16 cellular contexts compared by ENCODE assay signal in genomic region chr17:37292429-37293139, GRCh38.
DNase-seq lines count a peak whose midpoint lies in the region; ATAC-seq, FAIRE-seq and TF ChIP-seq lines count a peak whose summit lies in the region.
"Had no signal": no experiment of that assay in that cellular context is flagged by ENCODE, and none has a peak within 500 bp of the region (broad histone marks: within the 10 kb centered on the region; RNA-seq: fewer than 3 reads in every experiment).

No MANE protein-coding gene starts in this region.

- no peaks in the 10 kb centered on the region for H4K20me1 ChIP-seq in OCI-LY7 (ENCODE audit: insufficient read depth, low read length)

- intact Hi-C loops in OCI-LY7 (cut with micrococcal nuclease; ENCODE audit: unreplicated experiment) (no loop called here), natural killer cell (cut with micrococcal nuclease) (no loop called here)

- H3K4me1 Mint-ChIP-seq in natural killer cell: peaks cover 9 to 22% of the 10 kb centered on the region in 2 donors

- H3K4me3 ChIP-seq in HEK293 (ENCODE audit: low read depth, low read length) (no peak overlapping the region), OCI-LY7 (ENCODE audit: low read depth, low read length, poor library complexity, severe bottlenecking) (no peak overlapping the region)

- DNase-seq in OCI-LY7 (ENCODE audit: low spot score): peak; percentile 59
- peak; percentile 74 for DNase-seq in dermis blood vessel endothelial cell
- DNase-seq in natural killer cell: no peak
- DNase-seq in NK-92 treated with Interleukin-12 subunit alpha and Interleukin-12 subunit beta, amount 100 ng/mL, for 24 hours (lab: John Stamatoyannopoulos, UW): no peak
- no peak for DNase-seq in GM12892 (ENCODE audit: insufficient read length)
- DNase-seq: cerebellar nuclear complex; EL; NCI-H1930; NCI-H82; SK-N-SH; stimulated activated CD4-positive, alpha-beta T cell treated with anti-CD3 and anti-CD28 coated beads, Interleukin-4, amount 100 ng/mL, for 4 hours had no signal

- no peaks in the 10 kb centered on the region for H3K9me3 ChIP-seq in HEK293 (ENCODE audit: control insufficient read depth, insufficient read depth, low read depth, low read length)
- no peaks in the 10 kb centered on the region for H3K9me3 ChIP-seq in OCI-LY7 (ENCODE audit: low read length)
- H3K9me3 ChIP-seq: SK-N-SH had no signal

- H3K4me1 ChIP-seq in HEK293 (ENCODE audit: control insufficient read depth, insufficient read depth, low read length) (peaks cover 5% of the 10 kb centered on the region), OCI-LY7 (ENCODE audit: insufficient read depth, low read length, poor library complexity, severe bottlenecking) (peaks cover 16% of the 10 kb centered on the region)

- H3K36me3 Mint-ChIP-seq in natural killer cell: no peaks in the 10 kb centered on the region
- H3K36me3 Mint-ChIP-seq: stimulated activated effector memory CD8-positive, alpha-beta T cell treated with anti-CD3 and anti-CD28 coated beads, Interleukin-12 subunit alpha, Interleukin-12 subunit beta, amount 100 ng/mL, for 72 hours had no signal

- CTCF ChIA-PET in HEK293 (lab: Yijun Ruan, JAX): interaction anchor here (0.7 to 0.9 kb wide), 2 partner anchors 278 to 529 kb away, joined by 3 read pairs; no protein-coding TSS in a partner anchor
- CTCF ChIA-PET in OCI-LY7 (lab: Charles Lee; ENCODE audit: unreplicated experiment): no interaction called here

- BruUV-seq in OCI-LY7 (replicated peaks; lab: Mats Ljungman, UMichigan): no TSS peak

- H3K36me3 ChIP-seq in HEK293 (ENCODE audit: control insufficient read depth in 2 of 2, insufficient read depth in 1 of 2, low read length in 2 of 2): no peaks in the 10 kb centered on the region; a peak in 1 of 3 replicates
- peaks cover 8% of the 10 kb centered on the region; the same call in 1 of the 2 replicates for H3K36me3 ChIP-seq in OCI-LY7 (ENCODE audit: insufficient read depth, low read length)

- H3K27ac ChIP-seq in HEK293 (ENCODE audit: extremely low read depth, low read depth, low read length) (no peak overlapping the region), OCI-LY7 (ENCODE audit: low read depth, low read length, poor library complexity, severe bottlenecking) (no peak overlapping the region)

- H3K27me3 Mint-ChIP-seq in natural killer cell (ENCODE audit: low read depth in 2 of 2): no peaks in the 10 kb centered on the region

- ATAC-seq in natural killer cell (peak in 1 of 3 donors; percentile 54), GM18511 (IDR thresholded peaks at IDR 0.05; ENCODE audit: unreplicated experiment) (no peak), GM19467 (IDR thresholded peaks at IDR 0.05; ENCODE audit: unreplicated experiment) (no peak)
- ATAC-seq: esophagus mucosa; stimulated activated effector memory CD8-positive, alpha-beta T cell treated with anti-CD3 and anti-CD28 coated beads, Interleukin-12 subunit alpha, Interleukin-12 subunit beta, amount 100 ng/mL, for 72 hours had no signal

- 0 out of 2 replicates have a peak, but pooled peaks cover 4% of the 10 kb centered on the region for H3K79me2 ChIP-seq in OCI-LY7 (ENCODE audit: insufficient read depth, low read depth, low read length)

- H3K4me2 ChIP-seq in OCI-LY7 (ENCODE audit: low read length): peak overlapping the region; percentile 30
- H3K4me2 ChIP-seq: SK-N-SH had no signal

- no peak for FAIRE-seq in GM12892 (lab: Jason Lieb, UNC)

- TF ChIP-seq POLR2A in GM12892 (IDR thresholded peaks at IDR 0.05; ENCODE audit: low read depth, low read length): no peak

- no peaks in the 10 kb centered on the region for H3K9me2 ChIP-seq in OCI-LY7 (ENCODE audit: insufficient read depth, low read length)
- H3K9me2 ChIP-seq: SK-N-SH had no signal

- peak overlapping the region; percentile 57 for H3K4me3 Mint-ChIP-seq in natural killer cell
- H3K4me3 Mint-ChIP-seq: stimulated activated effector memory CD8-positive, alpha-beta T cell treated with anti-CD3 and anti-CD28 coated beads, Interleukin-12 subunit alpha, Interleukin-12 subunit beta, amount 100 ng/mL, for 72 hours had no signal

- no peak overlapping the region for H2AFZ ChIP-seq in OCI-LY7 (ENCODE audit: low read length)

- TF ChIP-seq CTCF in HEK293 (tag by site-specific recombination; IDR thresholded peaks at IDR 0.05) (no peak), OCI-LY7 (conservative IDR thresholded peaks at IDR 0.05; ENCODE audit: low read length) (no peak), natural killer cell (IDR thresholded peaks at IDR 0.05) (no peak)

- H3K9me3 Mint-ChIP-seq in natural killer cell: no peaks in the 10 kb centered on the region
- H3K9me3 Mint-ChIP-seq: stimulated activated effector memory CD8-positive, alpha-beta T cell treated with anti-CD3 and anti-CD28 coated beads, Interleukin-12 subunit alpha, Interleukin-12 subunit beta, amount 100 ng/mL, for 72 hours had no signal

- POLR2A ChIA-PET in HEK293 (lab: Yijun Ruan, JAX) (no interaction called here), OCI-LY7 (lab: Charles Lee) (interaction anchor here (0.6 to 1.1 kb wide), 3 partner anchors 16 to 329 kb away, joined by 3 to 4 read pairs (median 3); no protein-coding TSS in a partner anchor)

- peak overlapping the region in 1 of 2 donors; percentile 62 for H3K27ac Mint-ChIP-seq in natural killer cell
- H3K27ac Mint-ChIP-seq: stimulated activated effector memory CD8-positive, alpha-beta T cell treated with anti-CD3 and anti-CD28 coated beads, Interleukin-12 subunit alpha, Interleukin-12 subunit beta, amount 100 ng/mL, for 72 hours had no signal

TF ChIP-seq in HEK293, 187 proteins besides CTCF, POLR2A, EP300 and RAD21:
- TF ChIP-seq, protein P1, sequence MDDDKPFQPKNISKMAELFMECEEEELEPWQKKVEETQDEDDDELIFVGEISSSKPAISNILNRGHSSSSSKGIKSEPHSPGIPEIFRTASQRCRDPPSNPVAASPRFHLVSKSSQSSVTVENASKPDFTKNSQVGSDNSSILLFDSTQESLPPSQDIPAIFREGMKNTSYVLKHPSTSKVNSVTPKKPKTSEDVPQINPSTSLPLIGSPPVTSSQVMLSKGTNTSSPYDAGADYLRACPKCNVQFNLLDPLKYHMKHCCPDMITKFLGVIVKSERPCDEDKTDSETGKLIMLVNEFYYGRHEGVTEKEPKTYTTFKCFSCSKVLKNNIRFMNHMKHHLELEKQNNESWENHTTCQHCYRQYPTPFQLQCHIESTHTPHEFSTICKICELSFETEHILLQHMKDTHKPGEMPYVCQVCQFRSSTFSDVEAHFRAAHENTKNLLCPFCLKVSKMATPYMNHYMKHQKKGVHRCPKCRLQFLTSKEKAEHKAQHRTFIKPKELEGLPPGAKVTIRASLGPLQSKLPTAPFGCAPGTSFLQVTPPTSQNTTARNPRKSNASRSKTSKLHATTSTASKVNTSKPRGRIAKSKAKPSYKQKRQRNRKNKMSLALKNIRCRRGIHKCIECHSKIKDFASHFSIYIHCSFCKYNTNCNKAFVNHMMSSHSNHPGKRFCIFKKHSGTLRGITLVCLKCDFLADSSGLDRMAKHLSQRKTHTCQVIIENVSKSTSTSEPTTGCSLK (tag by site-specific recombination; IDR thresholded peaks at IDR 0.05): no peak
- TF ChIP-seq OSR2 (tag by site-specific recombination; IDR thresholded peaks at IDR 0.05): peak; percentile 44
- TF ChIP-seq ZNF157 (tag by site-specific recombination; IDR thresholded peaks at IDR 0.05): no peak
- no peak for TF ChIP-seq ZNF112 (tag by site-specific recombination; IDR thresholded peaks at IDR 0.05)
- no peak for TF ChIP-seq ZNF544 (tag by site-specific recombination; IDR thresholded peaks at IDR 0.05)
- no peak for TF ChIP-seq ZNF76 (tag by site-specific recombination; IDR thresholded peaks at IDR 0.05; ENCODE audit: borderline replicate concordance, low read depth)

Comparison
In these comparisons a context has a peak if more than half of its experiments do, and no peak if none do; other contexts are left out.
1. DNase-seq: peak in OCI-LY7 (single experiment) and dermis blood vessel endothelial cell (single experiment); none in natural killer cell (single experiment), NK-92 treated with Interleukin-12 subunit alpha and Interleukin-12 subunit beta, amount 100 ng/mL, for 24 hours (single experiment) and GM12892 (single experiment).